Comparison of ENCODE assay signal across 22 cellular contexts in genomic region chr5:100790951-100791350, GRCh38.
"Had no signal": no experiment of that assay in that cellular context is flagged by ENCODE, and none has a peak within 500 bp of the region (broad histone marks: within the 10 kb centered on the region; RNA-seq: fewer than 3 reads in every experiment).

No MANE protein-coding gene starts in this region.

- H3K9me3 ChIP-seq: transverse colon, vagina had no signal

- H3K4me1 ChIP-seq: suprapubic skin, transverse colon, vagina had no signal

- H3K4me3 Mint-ChIP-seq: activated CD4-positive, alpha-beta T cell treated with anti-CD3 and anti-CD28 coated beads, Interleukin-2, amount 10 ng/mL, durations not matched to agents 7 days and 5 days; activated CD8-positive, alpha-beta T cell treated with anti-CD3 and anti-CD28 coated beads, Interleukin-2, amount 10 ng/mL, durations not matched to agents 7 days and 5 days; activated naive CD4-positive, alpha-beta T cell treated with anti-CD3 and anti-CD28 coated beads, Interleukin-2, amount 10 ng/mL, durations not matched to agents 7 days and 5 days; activated naive CD8-positive, alpha-beta T cell treated with anti-CD3 and anti-CD28 coated beads, Interleukin-2, amount 50 U/mL, for 24 hours; activated T-cell treated with anti-CD3 and anti-CD28 coated beads, Interleukin-2, amount 50 U/mL, for 4 hours; brain; nephron progenitor cell; stimulated activated naive CD8-positive, alpha-beta T cell treated with anti-CD3 and anti-CD28 coated beads, Interleukin-15, Interleukin-2, amounts not matched to agents 100 ng/mL and 50 ng/mL, for 24 hours; T-helper 1 cell treated with Interleukin-12 subunit alpha and Interleukin-12 subunit beta and Interleukin-4 antibody, amounts not matched to agents 30 μg/mL and 1 μg/mL, for 36 hours had no signal

- H3K36me3 ChIP-seq: suprapubic skin, transverse colon, vagina had no signal

- H3K9me3 Mint-ChIP-seq: activated T-cell treated with anti-CD3 and anti-CD28 coated beads, Interleukin-2, amount 50 U/mL, for 4 hours had no signal

- H3K4me3 ChIP-seq: coronary artery, suprapubic skin, transverse colon, vagina had no signal

- H3K27me3 ChIP-seq: suprapubic skin, transverse colon, vagina had no signal

- H3K27ac ChIP-seq: coronary artery, suprapubic skin, transverse colon, vagina had no signal

- DNase-seq: activated CD4-positive, alpha-beta T cell treated with anti-CD3 and anti-CD28 coated beads, Interleukin-2, amount 10 ng/mL, durations not matched to agents 7 days and 5 days; activated CD8-positive, alpha-beta memory T cell treated with anti-CD3 and anti-CD28 coated beads, Interleukin-2, amount 50 U/mL, for 4 hours; activated CD8-positive, alpha-beta T cell treated with anti-CD3 and anti-CD28 coated beads, Interleukin-2, amount 10 ng/mL, durations not matched to agents 7 days and 5 days; activated effector memory CD4-positive, alpha-beta T cell treated with Interleukin-2 at 50 U/mL for 16 hours; activated naive CD4-positive, alpha-beta T cell treated with anti-CD3 and anti-CD28 coated beads, Interleukin-2, amount 10 ng/mL, durations not matched to agents 7 days and 5 days; activated naive CD8-positive, alpha-beta T cell treated with anti-CD3 and anti-CD28 coated beads, Interleukin-2, amount 50 U/mL, for 24 hours; activated T-cell treated with anti-CD3 and anti-CD28 coated beads, Interleukin-2, amount 50 U/mL, for 4 hours; anterior cingulate cortex; central memory CD4-positive, alpha-beta T cell; left cardiac atrium; nephron progenitor cell; stimulated activated CD4-positive, alpha-beta T cell treated with anti-CD3 and anti-CD28 coated beads, Interleukin-2, amount 100 ng/mL, for 24 hours had no signal

- H3K27ac Mint-ChIP-seq: activated CD4-positive, alpha-beta T cell treated with anti-CD3 and anti-CD28 coated beads, Interleukin-2, amount 10 ng/mL, durations not matched to agents 7 days and 5 days; activated CD8-positive, alpha-beta T cell treated with anti-CD3 and anti-CD28 coated beads, Interleukin-2, amount 10 ng/mL, durations not matched to agents 7 days and 5 days; activated naive CD4-positive, alpha-beta T cell treated with anti-CD3 and anti-CD28 coated beads, Interleukin-2, amount 10 ng/mL, durations not matched to agents 7 days and 5 days; activated naive CD8-positive, alpha-beta T cell treated with anti-CD3 and anti-CD28 coated beads, Interleukin-2, amount 50 U/mL, for 24 hours; nephron progenitor cell; stimulated activated naive CD8-positive, alpha-beta T cell treated with anti-CD3 and anti-CD28 coated beads, Interleukin-15, Interleukin-2, amounts not matched to agents 100 ng/mL and 50 ng/mL, for 24 hours; T-helper 1 cell treated with Interleukin-12 subunit alpha and Interleukin-12 subunit beta and Interleukin-4 antibody, amounts not matched to agents 30 μg/mL and 1 μg/mL, for 36 hours had no signal

- H3K27me3 Mint-ChIP-seq: activated CD4-positive, alpha-beta T cell treated with anti-CD3 and anti-CD28 coated beads, Interleukin-2, amount 10 ng/mL, durations not matched to agents 7 days and 5 days; brain; progenitor cell of endocrine pancreas had no signal

- ATAC-seq: activated CD4-positive, CD25-positive, alpha-beta regulatory T cell treated with anti-CD3 and anti-CD28 coated beads, Interleukin-2, amount 50 U/mL, for 24 hours; activated naive CD8-positive, alpha-beta T cell treated with anti-CD3 and anti-CD28 coated beads, Interleukin-2, amount 50 U/mL, for 24 hours; activated T-cell treated with anti-CD3 and anti-CD28 coated beads, Interleukin-2, amount 50 U/mL, for 4 hours; esophagus mucosa had no signal

- H3K36me3 Mint-ChIP-seq: activated naive CD4-positive, alpha-beta T cell treated with anti-CD3 and anti-CD28 coated beads, Interleukin-2, amount 10 ng/mL, durations not matched to agents 7 days and 5 days; brain had no signal
